Comparison of ENCODE assay signal across 18 cellular contexts in genomic region chr3:27542469-27542868, GRCh38. TPM values are rescaled to one million over a fixed set of nuclear protein-coding genes. Genes with fewer than 3 reads are reported as not detected.
DNase-seq lines count a peak whose midpoint lies in the region; ATAC-seq, FAIRE-seq and TF ChIP-seq lines count a peak whose summit lies in the region.
"Had no signal": no experiment of that assay in that cellular context is flagged by ENCODE, and none has a peak within 500 bp of the region (broad histone marks: within the 10 kb centered on the region; RNA-seq: fewer than 3 reads in every experiment).

No MANE protein-coding gene starts in this region.

- H3K27me3 Mint-ChIP-seq in natural killer cell (ENCODE audit: low read depth in 2 of 2) = no peaks in the 10 kb centered on the region
- H3K27me3 Mint-ChIP-seq: IgD-negative memory B cell had no signal

- no peak for DNase-seq in mammary epithelial cell
- DNase-seq in breast epithelium (ENCODE audit: low spot score in 2 of 2) = no peak
- no peak for DNase-seq in endothelial cell of umbilical vein (ENCODE audit: low read depth, low spot score)
- no peak for DNase-seq in left lung
- DNase-seq in uterus = no peak
- no peak for DNase-seq in natural killer cell
- no peak for DNase-seq in KBM-7
- DNase-seq: DMS153, H7, NCI-H1436 treated with DMSO at 0.1 percent for 48 hours, NCI-H2081 treated with DMSO at 0.1 percent for 48 hours, NCI-H2227 treated with DMSO at 0.1 percent for 48 hours, NCI-H526, OCI-M1 had no signal

- H3K36me3 Mint-ChIP-seq in natural killer cell = no peaks in the 10 kb centered on the region

- no peak overlapping the region for H3K4me3 ChIP-seq in mammary epithelial cell (replicated peaks in 1 of 3; ENCODE audit: insufficient read depth in 1 of 3, low read depth in 2 of 3, low read length in 3 of 3)
- no peak overlapping the region for H3K4me3 ChIP-seq in breast epithelium
- no peak overlapping the region for H3K4me3 ChIP-seq in endothelial cell of umbilical vein (replicated peaks in 1 of 3; ENCODE audit: insufficient read depth in 1 of 3, low read depth in 1 of 3, low read length in 3 of 3)
- no peak overlapping the region for H3K4me3 ChIP-seq in left lung
- no peak overlapping the region for H3K4me3 ChIP-seq in skeletal muscle satellite cell (ENCODE audit: low read length)
- no peak overlapping the region for H3K4me3 ChIP-seq in uterus
- H3K4me3 ChIP-seq: BLaER1 treated with 17β-estradiol and CSF1 and Interleukin-3, amounts not matched to agents 10 nM and 100 nM had no signal

- no peaks in the 10 kb centered on the region for H3K36me3 ChIP-seq in mammary epithelial cell (ENCODE audit: insufficient read depth, low read length)
- no peaks in the 10 kb centered on the region for H3K36me3 ChIP-seq in breast epithelium
- H3K36me3 ChIP-seq in endothelial cell of umbilical vein (ENCODE audit: control insufficient read depth in 2 of 2, extremely low read depth in 1 of 2, insufficient read depth in 2 of 2, low read length in 2 of 2) = no peaks in the 10 kb centered on the region
- H3K36me3 ChIP-seq in left lung = no peaks in the 10 kb centered on the region
- no peaks in the 10 kb centered on the region for H3K36me3 ChIP-seq in skeletal muscle satellite cell (ENCODE audit: insufficient read depth, low read length)
- no peaks in the 10 kb centered on the region for H3K36me3 ChIP-seq in uterus
- H3K36me3 ChIP-seq: BLaER1 treated with 17β-estradiol and CSF1 and Interleukin-3, amounts not matched to agents 10 nM and 100 nM had no signal

- H3K79me2 ChIP-seq in mammary epithelial cell (ENCODE audit: insufficient read depth, low read length) (no peaks in the 10 kb centered on the region), endothelial cell of umbilical vein (ENCODE audit: control insufficient read depth, insufficient read depth, low read length) (no peaks in the 10 kb centered on the region)

- no peak for TF ChIP-seq POLR2A in breast epithelium (IDR thresholded peaks at IDR 0.05)
- no peak for TF ChIP-seq POLR2A in endothelial cell of umbilical vein (IDR thresholded peaks at IDR 0.05; ENCODE audit: low read depth, low read length)
- no peak for TF ChIP-seq POLR2A in uterus (IDR thresholded peaks at IDR 0.05)

- H3K27ac Mint-ChIP-seq in natural killer cell = no peak overlapping the region
- H3K27ac Mint-ChIP-seq: IgD-negative memory B cell had no signal

- H3K4me2 ChIP-seq in mammary epithelial cell (ENCODE audit: insufficient read depth, low read depth, low read length) (no peak overlapping the region), endothelial cell of umbilical vein (ENCODE audit: insufficient read depth, low read length) (no peak overlapping the region), skeletal muscle satellite cell (ENCODE audit: low read length) (peak overlapping the region; percentile 3)

- H3K9me3 ChIP-seq in mammary epithelial cell (replicated peaks; ENCODE audit: insufficient read depth, low read length) = no peaks in the 10 kb centered on the region
- no peaks in the 10 kb centered on the region for H3K9me3 ChIP-seq in breast epithelium
- no peaks in the 10 kb centered on the region for H3K9me3 ChIP-seq in endothelial cell of umbilical vein (replicated peaks; ENCODE audit: control insufficient read depth, insufficient read depth, low read length)
- no peaks in the 10 kb centered on the region for H3K9me3 ChIP-seq in left lung
- no peaks in the 10 kb centered on the region for H3K9me3 ChIP-seq in skeletal muscle satellite cell (replicated peaks; ENCODE audit: low read length)
- no peaks in the 10 kb centered on the region for H3K9me3 ChIP-seq in uterus

- no peaks in the 10 kb centered on the region for H4K20me1 ChIP-seq in mammary epithelial cell (ENCODE audit: insufficient read depth, low read length)
- H4K20me1 ChIP-seq in endothelial cell of umbilical vein (replicated peaks; ENCODE audit: control insufficient read depth, extremely low read depth, insufficient read depth, low read length) = no peaks in the 10 kb centered on the region
- H4K20me1 ChIP-seq: BLaER1 treated with 17β-estradiol and CSF1 and Interleukin-3, amounts not matched to agents 10 nM and 100 nM had no signal

- H3K9ac ChIP-seq in mammary epithelial cell (ENCODE audit: insufficient read depth, low read length) (no peak overlapping the region), endothelial cell of umbilical vein (replicated peaks; ENCODE audit: extremely low read depth, insufficient read depth, low read length) (no peak overlapping the region), skeletal muscle satellite cell (ENCODE audit: low read depth, low read length) (no peak overlapping the region)
- H3K9ac ChIP-seq: BLaER1 treated with 17β-estradiol and CSF1 and Interleukin-3, amounts not matched to agents 10 nM and 100 nM had no signal

- dilution Hi-C loops in mammary epithelial cell (cut with HindIII; ENCODE audit: low sequenced_read_pairs) (no loop called here), endothelial cell of umbilical vein (cut with MboI; ENCODE audit: extremely low pct_ligation_motif_present, low sequenced_read_pairs) (no loop called here)

- no peaks in the 10 kb centered on the region for H3K27me3 ChIP-seq in mammary epithelial cell (ENCODE audit: insufficient read depth, low read length)
- no peaks in the 10 kb centered on the region for H3K27me3 ChIP-seq in breast epithelium
- H3K27me3 ChIP-seq in endothelial cell of umbilical vein (ENCODE audit: control insufficient read depth in 2 of 2, insufficient read depth in 2 of 2, low read length in 2 of 2) = no peaks in the 10 kb centered on the region
- H3K27me3 ChIP-seq in left lung = no peaks in the 10 kb centered on the region
- no peaks in the 10 kb centered on the region for H3K27me3 ChIP-seq in skeletal muscle satellite cell (ENCODE audit: control insufficient read depth, insufficient read depth, low read length)
- H3K27me3 ChIP-seq in uterus = no peaks in the 10 kb centered on the region
- H3K27me3 ChIP-seq: BLaER1 treated with 17β-estradiol and CSF1 and Interleukin-3, amounts not matched to agents 10 nM and 100 nM had no signal

- H3K9me3 Mint-ChIP-seq in natural killer cell = no peaks in the 10 kb centered on the region

- intact Hi-C loops in mammary epithelial cell (cut with micrococcal nuclease) (no loop called here), breast epithelium (cut with DNase I; ENCODE audit: low total_unique reads) (no loop called here), endothelial cell of umbilical vein (cut with micrococcal nuclease) (no loop called here), left lung (cut with DNase I) (no loop called here), uterus (cut with DNase I; ENCODE audit: low total_unique reads) (no loop called here), natural killer cell (cut with micrococcal nuclease) (no loop called here)

- H3K27ac ChIP-seq in mammary epithelial cell (ENCODE audit: insufficient read depth, low read depth, low read length) = no peak overlapping the region
- H3K27ac ChIP-seq in breast epithelium = peak overlapping the region in 1 of 2 donors; percentile 2
- H3K27ac ChIP-seq in endothelial cell of umbilical vein (ENCODE audit: insufficient read depth, low read depth, low read length) = no peak overlapping the region
- H3K27ac ChIP-seq in left lung = no peak overlapping the region
- no peak overlapping the region for H3K27ac ChIP-seq in uterus
- H3K27ac ChIP-seq: 22Rv1 had no signal

- H3K9me1 ChIP-seq in endothelial cell of umbilical vein (replicated peaks; ENCODE audit: control insufficient read depth, extremely low read depth, insufficient read depth, low read length) = no peaks in the 10 kb centered on the region

- H3K4me3 Mint-ChIP-seq in natural killer cell = no peak overlapping the region
- H3K4me3 Mint-ChIP-seq: IgD-negative memory B cell had no signal

- 76% methylated on average over 5 of the region's 5 CpGs for WGBS in mammary epithelial cell (ENCODE audit: low coverage, missing lambda C conversion rate)

- BruUV-seq in mammary epithelial cell (replicated peaks; lab: Mats Ljungman, UMichigan) (no TSS peak), endothelial cell of umbilical vein (replicated peaks; lab: Mats Ljungman, UMichigan) (no TSS peak)

- in situ Hi-C loops in mammary epithelial cell (cut with MboI; ENCODE audit: low sequenced_read_pairs in 2 of 2) (loop anchor here in 1 of 2 donors (25.0 kb wide), 1 partner anchor 120 kb away; no protein-coding TSS in a partner anchor), KBM-7 (cut with MboI; ENCODE audit: low pct_unique_long_range_greater_than_20kb, low sequenced_read_pairs) (no loop called here)

- CTCF ChIA-PET in mammary epithelial cell (lab: Charles Lee; ENCODE audit: low non-redundant PET) = no interaction called here
- CTCF ChIA-PET in endothelial cell of umbilical vein (lab: Charles Lee) = interaction anchor here (2.9 kb wide), 1 partner anchor 139 kb away, joined by 11 read pairs; no protein-coding TSS in a partner anchor

- H2AFZ ChIP-seq in mammary epithelial cell (ENCODE audit: low read depth, low read length) = peak overlapping the region; percentile 53
- no peak overlapping the region for H2AFZ ChIP-seq in endothelial cell of umbilical vein (ENCODE audit: low read depth, low read length)

- no peak for TF ChIP-seq CTCF in mammary epithelial cell (conservative IDR thresholded peaks at IDR 0.05 in 1 of 2, IDR thresholded peaks at IDR 0.05 in 1 of 2; ENCODE audit: extremely low read depth in 1 of 2, insufficient read depth in 1 of 2, low read depth in 1 of 2, low read length in 2 of 2)
- TF ChIP-seq CTCF in breast epithelium (IDR thresholded peaks at IDR 0.05) = no peak
- TF ChIP-seq CTCF in endothelial cell of umbilical vein (IDR thresholded peaks at IDR 0.05; ENCODE audit: extremely low read depth in 1 of 2, insufficient read depth in 1 of 2, low read depth in 1 of 2, low read length in 2 of 2) = no peak
- no peak for TF ChIP-seq CTCF in left lung (IDR thresholded peaks at IDR 0.05)
- TF ChIP-seq CTCF in uterus (IDR thresholded peaks at IDR 0.05) = no peak
- no peak for TF ChIP-seq CTCF in natural killer cell (IDR thresholded peaks at IDR 0.05)

- ATAC-seq in left lung (peak; percentile 22), natural killer cell (no peak)

- POLR2A ChIA-PET in endothelial cell of umbilical vein (lab: Charles Lee) = no interaction called here

- H3K4me1 ChIP-seq in mammary epithelial cell (ENCODE audit: insufficient read depth, low read length) (peaks cover 27% of the 10 kb centered on the region), breast epithelium (no peaks in the 10 kb centered on the region), endothelial cell of umbilical vein (ENCODE audit: control insufficient read depth, extremely low read depth, insufficient read depth, low read length) (peaks cover 12% of the 10 kb centered on the region), left lung (peaks cover 0 to 22% of the 10 kb centered on the region in 2 donors), skeletal muscle satellite cell (ENCODE audit: control insufficient read depth, insufficient read depth, low read length) (peaks cover 33% of the 10 kb centered on the region), uterus (no peaks in the 10 kb centered on the region)

- H3K4me1 Mint-ChIP-seq in natural killer cell = no peaks in the 10 kb centered on the region
- H3K4me1 Mint-ChIP-seq: IgD-negative memory B cell had no signal

- no peak for FAIRE-seq in endothelial cell of umbilical vein (lab: Jason Lieb, UNC)

RNA-seq across cellular contexts. Expression of gene SLC4A7, which starts 58.3 kb away (rescaled TPM):
- total RNA-seq in mammary epithelial cell (100 to 1,000 TPM in 1 of 2 donors, 10 to 100 TPM in 1; 95.4 to 123 TPM), breast epithelium (100 to 1,000 TPM in 2 of 3 donors, 10 to 100 TPM in 1; 32.8 to 219 (median 204) TPM), endothelial cell of umbilical vein (50.9 and 58.6 TPM in 2 replicates), left lung (10 to 100 TPM; 14.8 to 23.3 TPM), uterus (10 to 100 TPM; 20.0 to 83.5 (median 37.2) TPM), natural killer cell (10 to 100 TPM; 36.4 to 48.0 (median 41.3) TPM)
- polyA plus RNA-seq in mammary epithelial cell (25.0 TPM), endothelial cell of umbilical vein (7.0 and 7.8 TPM in 2 replicates)
- polyA minus RNA-seq in mammary epithelial cell (68.6 TPM), endothelial cell of umbilical vein (38.8 and 42.5 TPM in 2 replicates)
- 4.5 and 4.8 TPM in 2 replicates for polyA plus RNA-seq in endothelial cell of umbilical vein (2011; cell fraction: cytosol; rRNA removed)
- 42.4 and 58.2 TPM in 2 replicates for polyA plus RNA-seq in endothelial cell of umbilical vein (2011; cell fraction: nucleus; rRNA removed)
- 20.5 and 24.2 TPM in 2 replicates for polyA plus RNA-seq in endothelial cell of umbilical vein (2012)
- 25.2 TPM for polyA minus RNA-seq in endothelial cell of umbilical vein (2011; cell fraction: cytosol; rRNA and poly(A)+ RNA removed)
- polyA minus RNA-seq in endothelial cell of umbilical vein (2011; cell fraction: nucleus; rRNA and poly(A)+ RNA removed) = 108 and 157 TPM in 2 replicates
- total RNA-seq in skeletal muscle satellite cell (2012; rRNA removed) = 105 and 108 TPM in 2 replicates
